Comparison of ENCODE assay signal across 16 cellular contexts in genomic region chr6:160057080-160057479, GRCh38.
DNase-seq lines count a peak whose midpoint lies in the region; ATAC-seq and TF ChIP-seq lines count a peak whose summit lies in the region.
"Had no signal": no experiment of that assay in that cellular context is flagged by ENCODE, and none has a peak within 500 bp of the region (broad histone marks: within the 10 kb centered on the region; RNA-seq: fewer than 3 reads in every experiment).

No MANE protein-coding gene starts in this region.

- no peaks in the 10 kb centered on the region for H3K27me3 Mint-ChIP-seq in CD4-positive, CD25-positive, alpha-beta regulatory T cell
- H3K27me3 Mint-ChIP-seq in CD8-positive, alpha-beta T cell (ENCODE audit: low read depth) = no peaks in the 10 kb centered on the region
- H3K27me3 Mint-ChIP-seq in activated naive CD8-positive, alpha-beta T cell treated with anti-CD3 and anti-CD28 coated beads for 36 hours = no peaks in the 10 kb centered on the region
- H3K27me3 Mint-ChIP-seq in naive thymus-derived CD4-positive, alpha-beta T cell = no peaks in the 10 kb centered on the region

- peaks cover 85% of the 10 kb centered on the region for H3K36me3 ChIP-seq in CD4-positive, CD25-positive, alpha-beta regulatory T cell (ENCODE audit: control insufficient read depth, insufficient read depth, low read length)
- peaks cover 56% of the 10 kb centered on the region for H3K36me3 ChIP-seq in CD8-positive, alpha-beta T cell (ENCODE audit: insufficient read depth, low read length)
- H3K36me3 ChIP-seq in naive thymus-derived CD4-positive, alpha-beta T cell (ENCODE audit: control insufficient read depth in 2 of 3, insufficient read depth in 3 of 3, low read length in 3 of 3) = peaks cover 20 to 78% (median 43%) of the 10 kb centered on the region in 3 experiments

- no peaks in the 10 kb centered on the region for H3K9me3 ChIP-seq in CD4-positive, CD25-positive, alpha-beta regulatory T cell (ENCODE audit: control insufficient read depth in 2 of 2, low read length in 2 of 2)
- H3K9me3 ChIP-seq in CD8-positive, alpha-beta T cell (ENCODE audit: low read length) = no peaks in the 10 kb centered on the region
- H3K9me3 ChIP-seq in naive thymus-derived CD4-positive, alpha-beta T cell (ENCODE audit: control insufficient read depth in 2 of 3, low read length in 3 of 3) = no peaks in the 10 kb centered on the region
- H3K9me3 ChIP-seq: HAP-1, testis had no signal

- no peak overlapping the region for H3K4me3 ChIP-seq in CD4-positive, CD25-positive, alpha-beta regulatory T cell (ENCODE audit: low read depth, low read length)
- H3K4me3 ChIP-seq in CD8-positive, alpha-beta T cell (ENCODE audit: low read depth, low read length) = no peak overlapping the region
- no peak overlapping the region for H3K4me3 ChIP-seq in naive thymus-derived CD4-positive, alpha-beta T cell (ENCODE audit: low read length)
- H3K4me3 ChIP-seq: HAP-1, testis had no signal

- peaks cover 68% of the 10 kb centered on the region for H3K36me3 Mint-ChIP-seq in CD4-positive, CD25-positive, alpha-beta regulatory T cell
- peaks cover 94% of the 10 kb centered on the region for H3K36me3 Mint-ChIP-seq in CD8-positive, alpha-beta T cell
- peaks cover 44% of the 10 kb centered on the region for H3K36me3 Mint-ChIP-seq in activated naive CD8-positive, alpha-beta T cell treated with anti-CD3 and anti-CD28 coated beads for 36 hours
- peaks cover 26 to 78% (median 41%) of the 10 kb centered on the region in 5 donors for H3K36me3 Mint-ChIP-seq in naive thymus-derived CD4-positive, alpha-beta T cell

- CTCF ChIA-PET in CD8-positive, alpha-beta T cell (lab: Charles Lee) = no interaction called here
- CTCF ChIA-PET in naive thymus-derived CD4-positive, alpha-beta T cell (lab: Charles Lee) = no interaction called here

- no peaks in the 10 kb centered on the region for H3K4me1 ChIP-seq in CD4-positive, CD25-positive, alpha-beta regulatory T cell (ENCODE audit: control insufficient read depth, insufficient read depth, low read length, poor library complexity, severe bottlenecking)
- peaks cover 9% of the 10 kb centered on the region for H3K4me1 ChIP-seq in CD8-positive, alpha-beta T cell (ENCODE audit: insufficient read depth, low read length)
- no peaks in the 10 kb centered on the region for H3K4me1 ChIP-seq in naive thymus-derived CD4-positive, alpha-beta T cell (ENCODE audit: control insufficient read depth in 2 of 2, insufficient read depth in 2 of 2, low read length in 2 of 2)
- H3K4me1 ChIP-seq: HAP-1, testis had no signal

- ATAC-seq in CD4-positive, CD25-positive, alpha-beta regulatory T cell (ENCODE audit: low read depth in 2 of 2) = no peak
- ATAC-seq in CD8-positive, alpha-beta T cell = peak; percentile 68
- ATAC-seq in naive thymus-derived CD4-positive, alpha-beta T cell = no peak
- ATAC-seq in GM18502 (IDR thresholded peaks at IDR 0.05; ENCODE audit: poor library complexity, unreplicated experiment) = no peak
- ATAC-seq: right cardiac atrium had no signal

- POLR2A ChIA-PET in CD8-positive, alpha-beta T cell (lab: Charles Lee) = no interaction called here
- POLR2A ChIA-PET in naive thymus-derived CD4-positive, alpha-beta T cell (lab: Charles Lee) = no interaction called here

- H3K27ac Mint-ChIP-seq in CD4-positive, CD25-positive, alpha-beta regulatory T cell = peak overlapping the region in 2 of 3 donors; percentile 12 to 75
- H3K27ac Mint-ChIP-seq in CD8-positive, alpha-beta T cell = peak overlapping the region; percentile 67
- H3K27ac Mint-ChIP-seq in activated naive CD8-positive, alpha-beta T cell treated with anti-CD3 and anti-CD28 coated beads for 36 hours = peak overlapping the region; percentile 7
- peak overlapping the region in 7 of 9 donors; percentile 10 to 82 (median 43) for H3K27ac Mint-ChIP-seq in naive thymus-derived CD4-positive, alpha-beta T cell

- no peak for TF ChIP-seq CTCF in CD8-positive, alpha-beta T cell (IDR thresholded peaks at IDR 0.05)

- no peak overlapping the region for H3K27ac ChIP-seq in CD4-positive, CD25-positive, alpha-beta regulatory T cell (ENCODE audit: insufficient read depth, low read length, poor library complexity, severe bottlenecking)
- H3K27ac ChIP-seq in CD8-positive, alpha-beta T cell (ENCODE audit: low read depth, low read length) = no peak overlapping the region
- H3K27ac ChIP-seq in naive thymus-derived CD4-positive, alpha-beta T cell (ENCODE audit: low read depth, low read length) = peak overlapping the region; percentile 5
- H3K27ac ChIP-seq: epithelial cell of prostate, testis had no signal

- no peak overlapping the region for H3K4me3 Mint-ChIP-seq in CD4-positive, CD25-positive, alpha-beta regulatory T cell
- H3K4me3 Mint-ChIP-seq in CD8-positive, alpha-beta T cell = no peak overlapping the region
- no peak overlapping the region for H3K4me3 Mint-ChIP-seq in activated naive CD8-positive, alpha-beta T cell treated with anti-CD3 and anti-CD28 coated beads for 36 hours
- H3K4me3 Mint-ChIP-seq in naive thymus-derived CD4-positive, alpha-beta T cell = no peak overlapping the region

- H3K27me3 ChIP-seq in CD4-positive, CD25-positive, alpha-beta regulatory T cell (ENCODE audit: control insufficient read depth, insufficient read depth, low read length) = no peaks in the 10 kb centered on the region
- H3K27me3 ChIP-seq in CD8-positive, alpha-beta T cell (ENCODE audit: insufficient read depth, low read length) = no peaks in the 10 kb centered on the region
- no peaks in the 10 kb centered on the region for H3K27me3 ChIP-seq in naive thymus-derived CD4-positive, alpha-beta T cell (ENCODE audit: control insufficient read depth in 2 of 2, insufficient read depth in 2 of 2, low read length in 2 of 2)
- H3K27me3 ChIP-seq: testis had no signal

- DNase-seq in CD4-positive, CD25-positive, alpha-beta regulatory T cell = no peak
- no peak for DNase-seq in CD8-positive, alpha-beta T cell
- no peak for DNase-seq in activated naive CD8-positive, alpha-beta T cell treated with anti-CD3 and anti-CD28 coated beads for 36 hours
- no peak for DNase-seq in naive thymus-derived CD4-positive, alpha-beta T cell
- DNase-seq in RKO (ENCODE audit: low spot score) = no peak
- DNase-seq in HCEC 1CT = no peak
- DNase-seq: activated CD4-positive, alpha-beta T cell treated with anti-CD3 and anti-CD28 coated beads, Interleukin-2, amount 50 U/mL, for 48 hours; activated effector memory CD4-positive, alpha-beta T cell treated with Interleukin-2 at 50 U/mL for 16 hours; AML-193; NCI-H1436 treated with DMSO at 0.1 percent for 48 hours; NCI-H526; right cardiac atrium; testis had no signal

- intact Hi-C loops in CD8-positive, alpha-beta T cell (cut with DNase I, micrococcal nuclease) = no loop called here
- intact Hi-C loops in naive thymus-derived CD4-positive, alpha-beta T cell (cut with micrococcal nuclease) = no loop called here

- peaks cover 0 to 1% (median 0%) of the 10 kb centered on the region in 7 donors for H3K9me3 Mint-ChIP-seq in CD4-positive, CD25-positive, alpha-beta regulatory T cell
- no peaks in the 10 kb centered on the region for H3K9me3 Mint-ChIP-seq in CD8-positive, alpha-beta T cell
- no peaks in the 10 kb centered on the region for H3K9me3 Mint-ChIP-seq in activated naive CD8-positive, alpha-beta T cell treated with anti-CD3 and anti-CD28 coated beads for 36 hours
- H3K9me3 Mint-ChIP-seq in naive thymus-derived CD4-positive, alpha-beta T cell = no peaks in the 10 kb centered on the region

- H3K4me1 Mint-ChIP-seq in CD4-positive, CD25-positive, alpha-beta regulatory T cell = peaks cover 0 to 5% (median 3%) of the 10 kb centered on the region in 4 donors
- H3K4me1 Mint-ChIP-seq in CD8-positive, alpha-beta T cell (ENCODE audit: low read depth) = peaks cover 20% of the 10 kb centered on the region
- peaks cover 15% of the 10 kb centered on the region for H3K4me1 Mint-ChIP-seq in activated naive CD8-positive, alpha-beta T cell treated with anti-CD3 and anti-CD28 coated beads for 36 hours
- H3K4me1 Mint-ChIP-seq in naive thymus-derived CD4-positive, alpha-beta T cell = peaks cover 0 to 22% (median 5%) of the 10 kb centered on the region in 7 donors

Comparison
In these comparisons a context has a peak if more than half of its experiments do, and no peak if none do; other contexts are left out.
1. H3K27ac Mint-ChIP-seq: peak in every context shown above with its lines; median percentile 67 in CD8-positive, alpha-beta T cell; 44 in CD4-positive, CD25-positive, alpha-beta regulatory T cell; 43 in naive thymus-derived CD4-positive, alpha-beta T cell; 7 in activated naive CD8-positive, alpha-beta T cell treated with anti-CD3 and anti-CD28 coated beads for 36 hours.